In the genomic region with DNA sequence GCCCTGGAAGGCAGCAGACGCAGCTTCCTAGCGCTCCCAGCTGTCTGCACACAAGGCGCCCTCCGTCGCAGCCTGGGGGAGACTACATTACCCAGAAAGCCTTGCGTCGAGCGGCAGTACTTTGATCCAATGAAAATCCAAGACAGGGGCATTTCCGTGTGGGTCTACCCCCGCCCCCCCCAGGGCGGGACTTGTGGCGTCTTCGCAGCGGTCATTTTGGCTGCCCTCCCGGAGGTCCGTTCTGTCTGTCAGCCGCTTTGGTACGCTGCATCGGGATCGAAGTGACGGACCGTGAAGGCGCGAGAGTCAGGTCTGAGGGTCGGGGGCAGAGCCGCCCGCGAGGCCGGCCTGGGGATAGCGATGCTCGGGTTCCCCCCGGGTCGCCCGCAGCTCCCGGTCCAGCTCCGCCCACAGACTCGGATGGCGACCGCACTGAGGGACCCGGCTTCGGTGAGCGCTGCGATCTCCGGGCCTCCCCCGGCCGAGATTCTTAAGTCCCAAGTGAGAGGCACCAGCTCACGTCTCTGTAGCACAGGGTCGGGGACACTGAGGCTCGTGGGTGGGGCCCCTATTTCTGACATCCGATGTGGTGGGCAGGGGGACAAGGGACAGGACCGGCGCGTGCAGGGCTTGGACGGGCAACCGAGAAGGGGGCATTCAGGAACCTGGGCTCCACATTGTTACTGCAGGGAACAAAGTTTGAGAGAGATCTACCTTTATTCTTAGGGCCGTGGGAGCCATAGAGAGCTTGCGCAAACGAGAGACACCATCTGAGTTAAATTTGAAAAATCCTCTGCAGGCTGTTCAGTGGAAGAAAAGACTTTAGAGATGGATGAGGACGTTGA, we compare ENCODE assay signal across 8 cellular contexts. TPM values are rescaled to one million over a fixed set of nuclear protein-coding genes. Genes with fewer than 3 reads are reported as not detected.
DNase-seq lines count a peak whose midpoint lies in the region; ATAC-seq lines count a peak whose summit lies in the region.

A gene (plus strand): TSS at position 182 of the 845 bp plus-strand sequence. CDS start 179 bp downstream, at position 361.

- DNase-seq in A172 (ENCODE audit: low spot score) = peak; percentile 96
- DNase-seq in NCI-H2107 treated with DMSO at 0.1 percent for 48 hours (lab: John Stamatoyannopoulos, UW; ENCODE audit: unreplicated experiment) = peak; percentile 86
- DNase-seq in UCSD-AML1 (lab: John Stamatoyannopoulos, UW; ENCODE audit: unreplicated experiment) = peak; percentile 91
- DNase-seq in brain pericyte (ENCODE audit: low read depth, low spot score) = peak; percentile 75
- DNase-seq in skeletal muscle cell (ENCODE audit: low read depth) = peak; percentile 73

- no peaks in the 10 kb centered on the region for H3K27me3 ChIP-seq in iPS-15b (ENCODE audit: control insufficient read depth, insufficient read depth, low read length)

- H3K4me3 ChIP-seq in iPS-15b (ENCODE audit: low read depth, low read length) (peak within 1 kb of the TSS; percentile 86), skeletal muscle cell (ENCODE audit: low read depth, low read length) (peak within 1 kb of the TSS; percentile 74)

- H3K36me3 ChIP-seq in iPS-15b (ENCODE audit: control insufficient read depth, insufficient read depth, low read length) = no peaks in the 10 kb centered on the region

- H3K9me3 ChIP-seq in iPS-15b (ENCODE audit: control insufficient read depth, insufficient read depth, low read length) = peaks cover 8% of the 10 kb centered on the region

- ATAC-seq in GM18519 (IDR thresholded peaks at IDR 0.05; ENCODE audit: low FRiP score, unreplicated experiment) (peak; percentile 80), HG03045 (IDR thresholded peaks at IDR 0.05; ENCODE audit: unreplicated experiment) (peak; percentile 85)

- no peaks in the 10 kb centered on the region for H3K4me1 ChIP-seq in iPS-15b (ENCODE audit: control insufficient read depth, insufficient read depth, low read length)

- peak within 1 kb of the TSS; percentile 41 for H3K9ac ChIP-seq in iPS-15b (ENCODE audit: low read depth, low read length)

RNA-seq across cellular contexts. Expression of the gene that starts here (rescaled TPM):
- total RNA-seq in A172 (2014; rRNA removed; shearing (Covaris generic)) = 15.5 and 15.8 TPM in 2 replicates

Comparison
In these comparisons a context has a peak if more than half of its experiments do, and no peak if none do; other contexts are left out.
1. Peak in every context shown above with its lines: DNase-seq, ATAC-seq and H3K4me3 ChIP-seq.